Comparison of ENCODE assay signal across 9 cellular contexts in genomic region chr1:201041011-201041410, GRCh38.
"Had no signal": no experiment of that assay in that cellular context is flagged by ENCODE, and none has a peak within 500 bp of the region (broad histone marks: within the 10 kb centered on the region; RNA-seq: fewer than 3 reads in every experiment).

No MANE protein-coding gene starts in this region.

- H3K9me3 Mint-ChIP-seq: GM23338, H9, IgD-negative memory B cell had no signal

- H3K4me3 ChIP-seq: GM23338 had no signal

- H3K4me3 Mint-ChIP-seq: GM23338, IgD-negative memory B cell had no signal

- DNase-seq: H9, HCEC 1CT, KG1 had no signal

- ATAC-seq: GM23338, HepG2 had no signal

- H3K4me2 ChIP-seq: GM23338 had no signal

- H3K27ac Mint-ChIP-seq: GM23338, H9 had no signal

- FAIRE-seq: H1, H54, HepG2, HTR-8/SVneo had no signal

- H2AFZ ChIP-seq: GM23338 had no signal

- H3K36me3 Mint-ChIP-seq: IgD-negative memory B cell had no signal
